ENCODE assay signal across 1 cellular context in the genomic region with DNA sequence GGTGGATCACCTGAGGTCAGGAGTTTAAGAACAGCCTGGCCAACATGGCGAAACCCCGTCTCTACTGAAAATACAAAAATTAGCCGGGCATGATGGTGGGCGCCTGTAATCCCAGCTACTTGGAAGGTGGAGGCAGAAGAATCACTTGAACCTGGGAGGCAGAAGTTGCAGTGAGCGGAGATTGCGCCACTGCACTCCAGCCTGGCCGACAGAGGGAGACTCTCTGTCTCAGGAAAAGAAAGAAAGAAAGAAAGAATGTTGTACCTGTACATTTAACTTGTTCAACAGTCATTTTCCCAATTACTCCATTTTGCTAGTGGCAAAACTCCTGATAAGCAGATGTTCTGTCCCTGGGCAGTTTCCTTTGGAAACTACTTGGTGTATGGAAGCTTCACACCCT.
TF ChIP-seq lines count a peak whose summit lies in the region.
"Not testable (repeated sequence)": the region's sequence is repeated elsewhere in the genome, so short reads cannot be mapped to it uniquely, and the experiment has no call there.

No MANE protein-coding gene starts in this region.

TF ChIP-seq in K562, 482 proteins besides CTCF, POLR2A, EP300 and RAD21:
- peak; percentile 18; the same call in 1 of the 2 replicates for TF ChIP-seq IRF9 (tag; IDR thresholded peaks at IDR 0.05)
- TF ChIP-seq CEBPB (tag; IDR thresholded peaks at IDR 0.05): peak; percentile 65
- not testable (repeated sequence) for TF ChIP-seq CEBPG (CRISPR knock-in tag; IDR thresholded peaks at IDR 0.05)
- TF ChIP-seq CEBPG (tag; conservative IDR thresholded peaks at IDR 0.05 in 1 of 2, IDR thresholded peaks at IDR 0.05 in 1 of 2): peak in 1 of 2 experiments; percentile 42; a peak in 1 of 4 replicates
- TF ChIP-seq, protein P1, sequence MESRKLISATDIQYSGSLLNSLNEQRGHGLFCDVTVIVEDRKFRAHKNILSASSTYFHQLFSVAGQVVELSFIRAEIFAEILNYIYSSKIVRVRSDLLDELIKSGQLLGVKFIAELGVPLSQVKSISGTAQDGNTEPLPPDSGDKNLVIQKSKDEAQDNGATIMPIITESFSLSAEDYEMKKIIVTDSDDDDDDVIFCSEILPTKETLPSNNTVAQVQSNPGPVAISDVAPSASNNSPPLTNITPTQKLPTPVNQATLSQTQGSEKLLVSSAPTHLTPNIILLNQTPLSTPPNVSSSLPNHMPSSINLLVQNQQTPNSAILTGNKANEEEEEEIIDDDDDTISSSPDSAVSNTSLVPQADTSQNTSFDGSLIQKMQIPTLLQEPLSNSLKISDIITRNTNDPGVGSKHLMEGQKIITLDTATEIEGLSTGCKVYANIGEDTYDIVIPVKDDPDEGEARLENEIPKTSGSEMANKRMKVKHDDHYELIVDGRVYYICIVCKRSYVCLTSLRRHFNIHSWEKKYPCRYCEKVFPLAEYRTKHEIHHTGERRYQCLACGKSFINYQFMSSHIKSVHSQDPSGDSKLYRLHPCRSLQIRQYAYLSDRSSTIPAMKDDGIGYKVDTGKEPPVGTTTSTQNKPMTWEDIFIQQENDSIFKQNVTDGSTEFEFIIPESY (CRISPR knock-in tag; IDR thresholded peaks at IDR 0.05): peak; percentile 78
